8 cellular contexts compared by ENCODE assay signal in genomic region chr19:13847033-13847899, GRCh38. TPM values are rescaled to one million over a fixed set of nuclear protein-coding genes. Genes with fewer than 3 reads are reported as not detected.
A peak's percentile ranks its signal among the peaks of the same experiment; 100 is the strongest.
DNase-seq lines count a peak whose midpoint lies in the region; ATAC-seq, FAIRE-seq and TF ChIP-seq lines count a peak whose summit lies in the region.

No MANE protein-coding gene starts in this region.

- POLR2A ChIA-PET in HepG2 (lab: Yijun Ruan, JAX) = interaction anchor here (0.8 to 2.7 kb wide), 13 partner anchors 11 to 914 kb away, joined by 3 to 26 read pairs (median 4); partner anchors contain the start of genes C19orf53, FARSA, RFX1 and ZSWIM4

- peak; percentile 26 to 67; a peak in 2 of 4 replicates for TF ChIP-seq POLR2A in HepG2 (IDR thresholded peaks at IDR 0.05; ENCODE audit: insufficient read depth in 1 of 2, low read depth in 2 of 2, low read length in 2 of 2)

- no peaks in the 10 kb centered on the region; a peak in 1 of 5 replicates for H3K27me3 ChIP-seq in HepG2 (ENCODE audit: control insufficient read depth in 1 of 2, insufficient read depth in 2 of 2, low read length in 2 of 2)

- in situ Hi-C loops in HepG2 (cut with HindIII; ENCODE audit: extremely low pct_ligation_motif_present, low pct_unique_long_range_greater_than_20kb) = no loop called here

- no peak overlapping the region for H2AFZ ChIP-seq in HepG2 (ENCODE audit: low read length)

- TF ChIP-seq RAD21 in HepG2 (CRISPR knock-in tag; IDR thresholded peaks at IDR 0.05) = no peak; the same call in 1 of the 2 replicates

- ATAC-seq in GM18520 (IDR thresholded peaks at IDR 0.05; ENCODE audit: unreplicated experiment) (peak; percentile 15), HG03139 (IDR thresholded peaks at IDR 0.05; ENCODE audit: unreplicated experiment) (peak; percentile 14), HepG2 (peak; percentile 48)

- H3K9me3 ChIP-seq in HepG2 (ENCODE audit: low read length) = no peaks in the 10 kb centered on the region

- BruUV-seq in HepG2 (replicated peaks; lab: Mats Ljungman, UMichigan) = TSS peak; percentile 43

- no peaks in the 10 kb centered on the region for H3K36me3 ChIP-seq in HepG2 (replicated peaks in 1 of 2; ENCODE audit: control insufficient read depth in 1 of 2, insufficient read depth in 2 of 2, low read length in 2 of 2)

- H3K79me2 ChIP-seq in HepG2 (ENCODE audit: insufficient read depth, low read length) = no peaks in the 10 kb centered on the region

- DNase-seq in A172 (ENCODE audit: low spot score) (peak; percentile 91), NCI-H446 treated with DMSO at 0.1 percent for 48 hours (lab: John Stamatoyannopoulos, UW) (peak; percentile 76), dedifferentiated amniotic fluid mesenchymal stem cell (ENCODE audit: extremely low spot score) (peak; percentile 94), HepG2 (ENCODE audit: low spot score) (peak; percentile 84)
- peak; percentile 96 for DNase-seq in activated CD4-positive, alpha-beta T cell treated with anti-CD3 and anti-CD28 coated beads, Interleukin-2, amount 10 ng/mL, durations not matched to agents 24 days and 14 days
- peak; percentile 82 to 86 for DNase-seq in stimulated activated CD4-positive, alpha-beta T cell treated with anti-CD3 and anti-CD28 coated beads, Interleukin-2, amount 100 ng/mL, for 48 hours

- no peaks in the 10 kb centered on the region for H4K20me1 ChIP-seq in HepG2 (ENCODE audit: insufficient read depth, low read length)

- peak overlapping the region; percentile 99 for H3K27ac Mint-ChIP-seq in activated CD4-positive, alpha-beta T cell treated with anti-CD3 and anti-CD28 coated beads, Interleukin-2, amount 10 ng/mL, durations not matched to agents 24 days and 14 days

- CTCF ChIA-PET in HepG2 (lab: Yijun Ruan, JAX; ENCODE audit: low intra/inter-chr PET ratio, low total read pairs) = no interaction called here

- H3K9me3 Mint-ChIP-seq in activated CD4-positive, alpha-beta T cell treated with anti-CD3 and anti-CD28 coated beads, Interleukin-2, amount 10 ng/mL, durations not matched to agents 24 days and 14 days = no peaks in the 10 kb centered on the region

- peak overlapping the region; percentile 87 for H3K4me3 Mint-ChIP-seq in activated CD4-positive, alpha-beta T cell treated with anti-CD3 and anti-CD28 coated beads, Interleukin-2, amount 10 ng/mL, durations not matched to agents 24 days and 14 days

- H3K4me1 Mint-ChIP-seq in activated CD4-positive, alpha-beta T cell treated with anti-CD3 and anti-CD28 coated beads, Interleukin-2, amount 10 ng/mL, durations not matched to agents 24 days and 14 days = peaks cover 46% of the 10 kb centered on the region

- peak overlapping the region; percentile 53 to 70 (median 64); a peak in 5 of 6 replicates for H3K4me3 ChIP-seq in HepG2 (replicated peaks in 1 of 3; ENCODE audit: insufficient read depth in 1 of 3, low read depth in 2 of 3, low read length in 3 of 3)

- peak overlapping the region; percentile 88 for H3K4me2 ChIP-seq in HepG2 (ENCODE audit: low read depth, low read length)

- TF ChIP-seq EP300 in HepG2 (IDR thresholded peaks at IDR 0.05; ENCODE audit: low read depth in 2 of 2, low read length in 2 of 2) = peak; percentile 45 to 86; a peak in 3 of 4 replicates
- no peak for TF ChIP-seq EP300 in HepG2 (CRISPR knock-in tag; IDR thresholded peaks at IDR 0.05; ENCODE audit: borderline replicate concordance)

- H3K27me3 Mint-ChIP-seq in activated CD4-positive, alpha-beta T cell treated with anti-CD3 and anti-CD28 coated beads, Interleukin-2, amount 10 ng/mL, durations not matched to agents 24 days and 14 days = no peaks in the 10 kb centered on the region

- TF ChIP-seq CTCF in HepG2 (CRISPR knock-in tag; IDR thresholded peaks at IDR 0.05) = peak; percentile 66

- H3K27ac ChIP-seq in HepG2 (ENCODE audit: extremely low read length, insufficient read depth, low read length) = peak overlapping the region; percentile 99

- peaks cover 2% of the 10 kb centered on the region for H3K36me3 Mint-ChIP-seq in activated CD4-positive, alpha-beta T cell treated with anti-CD3 and anti-CD28 coated beads, Interleukin-2, amount 10 ng/mL, durations not matched to agents 24 days and 14 days (ENCODE audit: low read depth)

- intact Hi-C loops in activated CD4-positive, alpha-beta T cell treated with anti-CD3 and anti-CD28 coated beads, Interleukin-2, amount 10 ng/mL, durations not matched to agents 24 days and 14 days (cut with micrococcal nuclease) = loop anchor here (1.0 to 10.0 kb wide), 4 partner anchors 8 to 678 kb away; partner anchors contain the start of gene TECR
- intact Hi-C loops in HepG2 (cut with micrococcal nuclease; ENCODE audit: unreplicated experiment) = loop anchor here (5.0 kb wide), 1 partner anchor 695 kb away; the partner anchor contains the start of genes IER2 and STX10

- peaks cover 86% of the 10 kb centered on the region for H3K4me1 ChIP-seq in HepG2 (ENCODE audit: insufficient read depth, low read length)

- peak overlapping the region; percentile 99 for H3K9ac ChIP-seq in HepG2 (ENCODE audit: insufficient read depth, low read depth, low read length)

- under 1% methylated on average over 16 of the region's 46 CpGs for WGBS in HepG2 (ENCODE audit: low lambda C conversion rate)

- no peak for FAIRE-seq in HepG2 (lab: Jason Lieb, UNC)

RNA-seq across cellular contexts. Expression of gene NANOS3, which starts 29.7 kb away (rescaled TPM):
- total RNA-seq in A172 (2014; rRNA removed; shearing (Covaris generic)) = not detected in 2 replicates
- total RNA-seq in activated CD4-positive, alpha-beta T cell treated with anti-CD3 and anti-CD28 coated beads, Interleukin-2, amount 10 ng/mL, durations not matched to agents 24 days and 14 days = 1.4 and 1.9 TPM in 2 replicates
- not detected in 2 replicates for total RNA-seq in HepG2 (2016; rRNA removed; fragmentation: Illumina TruSeq; extraction: Trizol)
- not detected in 2 replicates for total RNA-seq in HepG2 (2016; cell fraction: cytosol; rRNA removed; fragmentation: Illumina TruSeq; extraction: Trizol; ENCODE audit: low read depth)
- total RNA-seq in HepG2 (2016; cell fraction: insoluble cytoplasmic fraction; rRNA removed; fragmentation: Illumina TruSeq; extraction: Trizol) = not detected in 2 replicates
- not detected in 2 replicates for total RNA-seq in HepG2 (2016; cell fraction: membrane; rRNA removed; fragmentation: Illumina TruSeq; extraction: Trizol)
- not detected in 2 replicates for total RNA-seq in HepG2 (2016; cell fraction: nucleus; rRNA removed; fragmentation: Illumina TruSeq; extraction: Trizol)
- polyA plus RNA-seq in HepG2 (2011; rRNA removed) = 0.21 TPM in 1 of 2 replicates, not detected in the other
- polyA plus RNA-seq in HepG2 (2011; cell fraction: cytosol; rRNA removed) = not detected in 2 replicates
- 1.1 and 1.8 TPM in 2 replicates for polyA plus RNA-seq in HepG2 (2011; cell fraction: nucleus; rRNA removed)
- polyA plus RNA-seq in HepG2 (2012) = 1.1 TPM in 1 of 2 replicates, not detected in the other
- not detected in 2 replicates for polyA plus RNA-seq in HepG2 (2016; cell fraction: cytosol; fragmentation: Illumina TruSeq; extraction: Trizol; ENCODE audit: low read depth)
- polyA plus RNA-seq in HepG2 (2016; cell fraction: insoluble cytoplasmic fraction; fragmentation: Illumina TruSeq; extraction: Trizol; ENCODE audit: low read depth) = not detected in 2 replicates
- not detected in 2 replicates for polyA plus RNA-seq in HepG2 (2016; cell fraction: membrane; fragmentation: Illumina TruSeq; extraction: Trizol; ENCODE audit: low read depth)
- polyA plus RNA-seq in HepG2 (2016; cell fraction: nucleus; fragmentation: Illumina TruSeq; extraction: Trizol; ENCODE audit: insufficient read depth, low read depth) = not detected in 2 replicates
- polyA minus RNA-seq in HepG2 (2011; rRNA and poly(A)+ RNA removed; ENCODE audit: low replicate concordance) = not detected in 2 replicates
- not detected in 2 replicates for polyA minus RNA-seq in HepG2 (2011; cell fraction: cytosol; rRNA and poly(A)+ RNA removed)
- polyA minus RNA-seq in HepG2 (2011; cell fraction: nucleus; rRNA and poly(A)+ RNA removed) = not detected in 2 replicates

RNA-seq across cellular contexts. Expression of gene ZSWIM4, which starts 52.0 kb away (rescaled TPM):
- total RNA-seq in A172 (2014; rRNA removed; shearing (Covaris generic)) = 4.5 and 6.8 TPM in 2 replicates
- total RNA-seq in activated CD4-positive, alpha-beta T cell treated with anti-CD3 and anti-CD28 coated beads, Interleukin-2, amount 10 ng/mL, durations not matched to agents 24 days and 14 days = 7.3 and 7.5 TPM in 2 replicates
- 0.27 and 0.33 TPM in 2 replicates for total RNA-seq in HepG2 (2016; rRNA removed; fragmentation: Illumina TruSeq; extraction: Trizol)
- 0.10 and 0.35 TPM in 2 replicates for total RNA-seq in HepG2 (2016; cell fraction: cytosol; rRNA removed; fragmentation: Illumina TruSeq; extraction: Trizol; ENCODE audit: low read depth)
- 0.22 and 0.28 TPM in 2 replicates for total RNA-seq in HepG2 (2016; cell fraction: insoluble cytoplasmic fraction; rRNA removed; fragmentation: Illumina TruSeq; extraction: Trizol)
- 0.09 and 0.14 TPM in 2 replicates for total RNA-seq in HepG2 (2016; cell fraction: membrane; rRNA removed; fragmentation: Illumina TruSeq; extraction: Trizol)
- 0.28 and 0.37 TPM in 2 replicates for total RNA-seq in HepG2 (2016; cell fraction: nucleus; rRNA removed; fragmentation: Illumina TruSeq; extraction: Trizol)
- 0.86 and 1.8 TPM in 2 replicates for polyA plus RNA-seq in HepG2 (2011; rRNA removed)
- polyA plus RNA-seq in HepG2 (2011; cell fraction: cytosol; rRNA removed) = 0.91 and 1.2 TPM in 2 replicates
- 3.4 and 3.5 TPM in 2 replicates for polyA plus RNA-seq in HepG2 (2011; cell fraction: nucleus; rRNA removed)
- 1.5 and 2.1 TPM in 2 replicates for polyA plus RNA-seq in HepG2 (2012)
- polyA plus RNA-seq in HepG2 (2016; cell fraction: cytosol; fragmentation: Illumina TruSeq; extraction: Trizol; ENCODE audit: low read depth) = 0.02 TPM in 1 of 2 replicates, not detected in the other
- polyA plus RNA-seq in HepG2 (2016; cell fraction: insoluble cytoplasmic fraction; fragmentation: Illumina TruSeq; extraction: Trizol; ENCODE audit: low read depth) = 0.38 and 0.45 TPM in 2 replicates
- polyA plus RNA-seq in HepG2 (2016; cell fraction: membrane; fragmentation: Illumina TruSeq; extraction: Trizol; ENCODE audit: low read depth) = 0.14 and 0.20 TPM in 2 replicates
- polyA plus RNA-seq in HepG2 (2016; cell fraction: nucleus; fragmentation: Illumina TruSeq; extraction: Trizol; ENCODE audit: insufficient read depth, low read depth) = 0.48 and 0.55 TPM in 2 replicates
- polyA minus RNA-seq in HepG2 (2011; rRNA and poly(A)+ RNA removed; ENCODE audit: low replicate concordance) = 1.7 and 5.3 TPM in 2 replicates
- polyA minus RNA-seq in HepG2 (2011; cell fraction: cytosol; rRNA and poly(A)+ RNA removed) = 2.5 and 2.7 TPM in 2 replicates
- polyA minus RNA-seq in HepG2 (2011; cell fraction: nucleus; rRNA and poly(A)+ RNA removed) = 2.1 and 2.4 TPM in 2 replicates

RNA-seq across cellular contexts. Expression of gene BRME1, which starts 58.7 kb away (rescaled TPM):
- 0.48 and 3.0 TPM in 2 replicates for total RNA-seq in A172 (2014; rRNA removed; shearing (Covaris generic))
- total RNA-seq in activated CD4-positive, alpha-beta T cell treated with anti-CD3 and anti-CD28 coated beads, Interleukin-2, amount 10 ng/mL, durations not matched to agents 24 days and 14 days = 16.2 and 18.6 TPM in 2 replicates
- 0.84 and 1.5 TPM in 2 replicates for total RNA-seq in HepG2 (2016; rRNA removed; fragmentation: Illumina TruSeq; extraction: Trizol)
- 0.35 and 0.40 TPM in 2 replicates for total RNA-seq in HepG2 (2016; cell fraction: cytosol; rRNA removed; fragmentation: Illumina TruSeq; extraction: Trizol; ENCODE audit: low read depth)
- 1.1 TPM in 2 replicates for total RNA-seq in HepG2 (2016; cell fraction: insoluble cytoplasmic fraction; rRNA removed; fragmentation: Illumina TruSeq; extraction: Trizol)
- 0.25 and 0.69 TPM in 2 replicates for total RNA-seq in HepG2 (2016; cell fraction: membrane; rRNA removed; fragmentation: Illumina TruSeq; extraction: Trizol)
- total RNA-seq in HepG2 (2016; cell fraction: nucleus; rRNA removed; fragmentation: Illumina TruSeq; extraction: Trizol) = 1.2 and 1.3 TPM in 2 replicates
- polyA plus RNA-seq in HepG2 (2011; rRNA removed) = 0.74 and 0.91 TPM in 2 replicates
- polyA plus RNA-seq in HepG2 (2011; cell fraction: cytosol; rRNA removed) = 0.55 and 0.72 TPM in 2 replicates
- polyA plus RNA-seq in HepG2 (2011; cell fraction: nucleus; rRNA removed) = 5.7 and 8.2 TPM in 2 replicates
- 1.3 and 1.8 TPM in 2 replicates for polyA plus RNA-seq in HepG2 (2012)
- polyA plus RNA-seq in HepG2 (2016; cell fraction: cytosol; fragmentation: Illumina TruSeq; extraction: Trizol; ENCODE audit: low read depth) = 0.09 TPM in 1 of 2 replicates, not detected in the other
- 1.1 and 1.8 TPM in 2 replicates for polyA plus RNA-seq in HepG2 (2016; cell fraction: insoluble cytoplasmic fraction; fragmentation: Illumina TruSeq; extraction: Trizol; ENCODE audit: low read depth)
- 0.23 and 0.31 TPM in 2 replicates for polyA plus RNA-seq in HepG2 (2016; cell fraction: membrane; fragmentation: Illumina TruSeq; extraction: Trizol; ENCODE audit: low read depth)
- 5.8 and 5.9 TPM in 2 replicates for polyA plus RNA-seq in HepG2 (2016; cell fraction: nucleus; fragmentation: Illumina TruSeq; extraction: Trizol; ENCODE audit: insufficient read depth, low read depth)
- 1.2 and 5.8 TPM in 2 replicates for polyA minus RNA-seq in HepG2 (2011; rRNA and poly(A)+ RNA removed; ENCODE audit: low replicate concordance)
- polyA minus RNA-seq in HepG2 (2011; cell fraction: cytosol; rRNA and poly(A)+ RNA removed) = 1.3 TPM in 1 of 2 replicates, not detected in the other
- 2.2 and 2.4 TPM in 2 replicates for polyA minus RNA-seq in HepG2 (2011; cell fraction: nucleus; rRNA and poly(A)+ RNA removed)

RNA-seq across cellular contexts. Expression of gene CC2D1A, which starts 58.7 kb away (rescaled TPM):
- total RNA-seq in A172 (2014; rRNA removed; shearing (Covaris generic)) = 29.7 and 30.8 TPM in 2 replicates
- 38.5 and 39.4 TPM in 2 replicates for total RNA-seq in activated CD4-positive, alpha-beta T cell treated with anti-CD3 and anti-CD28 coated beads, Interleukin-2, amount 10 ng/mL, durations not matched to agents 24 days and 14 days
- 6.4 and 9.7 TPM in 2 replicates for total RNA-seq in HepG2 (2016; rRNA removed; fragmentation: Illumina TruSeq; extraction: Trizol)
- total RNA-seq in HepG2 (2016; cell fraction: cytosol; rRNA removed; fragmentation: Illumina TruSeq; extraction: Trizol; ENCODE audit: low read depth) = 5.0 and 5.7 TPM in 2 replicates
- 4.7 and 10.2 TPM in 2 replicates for total RNA-seq in HepG2 (2016; cell fraction: insoluble cytoplasmic fraction; rRNA removed; fragmentation: Illumina TruSeq; extraction: Trizol)
- 5.3 and 5.8 TPM in 2 replicates for total RNA-seq in HepG2 (2016; cell fraction: membrane; rRNA removed; fragmentation: Illumina TruSeq; extraction: Trizol)
- 9.4 and 12.9 TPM in 2 replicates for total RNA-seq in HepG2 (2016; cell fraction: nucleus; rRNA removed; fragmentation: Illumina TruSeq; extraction: Trizol)
- polyA plus RNA-seq in HepG2 (2011; rRNA removed) = 11.5 and 17.0 TPM in 2 replicates
- 4.6 and 5.8 TPM in 2 replicates for polyA plus RNA-seq in HepG2 (2011; cell fraction: cytosol; rRNA removed)
- polyA plus RNA-seq in HepG2 (2011; cell fraction: nucleus; rRNA removed) = 100 and 116 TPM in 2 replicates
- polyA plus RNA-seq in HepG2 (2012) = 16.4 and 23.4 TPM in 2 replicates
- polyA plus RNA-seq in HepG2 (2016; cell fraction: cytosol; fragmentation: Illumina TruSeq; extraction: Trizol; ENCODE audit: low read depth) = 1.2 and 1.8 TPM in 2 replicates
- 9.0 and 11.9 TPM in 2 replicates for polyA plus RNA-seq in HepG2 (2016; cell fraction: insoluble cytoplasmic fraction; fragmentation: Illumina TruSeq; extraction: Trizol; ENCODE audit: low read depth)
- polyA plus RNA-seq in HepG2 (2016; cell fraction: membrane; fragmentation: Illumina TruSeq; extraction: Trizol; ENCODE audit: low read depth) = 2.8 and 3.2 TPM in 2 replicates
- 55.9 and 56.2 TPM in 2 replicates for polyA plus RNA-seq in HepG2 (2016; cell fraction: nucleus; fragmentation: Illumina TruSeq; extraction: Trizol; ENCODE audit: insufficient read depth, low read depth)
- 13.2 and 19.3 TPM in 2 replicates for polyA minus RNA-seq in HepG2 (2011; rRNA and poly(A)+ RNA removed; ENCODE audit: low replicate concordance)
- 4.7 and 6.5 TPM in 2 replicates for polyA minus RNA-seq in HepG2 (2011; cell fraction: cytosol; rRNA and poly(A)+ RNA removed)
- polyA minus RNA-seq in HepG2 (2011; cell fraction: nucleus; rRNA and poly(A)+ RNA removed) = 20.1 and 21.6 TPM in 2 replicates

Comparison
In these comparisons a context has a peak if more than half of its experiments do, and no peak if none do; other contexts are left out.
1. Peak in every context shown above with its lines: DNase-seq, ATAC-seq, H3K4me3 ChIP-seq and H3K27ac ChIP-seq.